In the genomic region with DNA sequence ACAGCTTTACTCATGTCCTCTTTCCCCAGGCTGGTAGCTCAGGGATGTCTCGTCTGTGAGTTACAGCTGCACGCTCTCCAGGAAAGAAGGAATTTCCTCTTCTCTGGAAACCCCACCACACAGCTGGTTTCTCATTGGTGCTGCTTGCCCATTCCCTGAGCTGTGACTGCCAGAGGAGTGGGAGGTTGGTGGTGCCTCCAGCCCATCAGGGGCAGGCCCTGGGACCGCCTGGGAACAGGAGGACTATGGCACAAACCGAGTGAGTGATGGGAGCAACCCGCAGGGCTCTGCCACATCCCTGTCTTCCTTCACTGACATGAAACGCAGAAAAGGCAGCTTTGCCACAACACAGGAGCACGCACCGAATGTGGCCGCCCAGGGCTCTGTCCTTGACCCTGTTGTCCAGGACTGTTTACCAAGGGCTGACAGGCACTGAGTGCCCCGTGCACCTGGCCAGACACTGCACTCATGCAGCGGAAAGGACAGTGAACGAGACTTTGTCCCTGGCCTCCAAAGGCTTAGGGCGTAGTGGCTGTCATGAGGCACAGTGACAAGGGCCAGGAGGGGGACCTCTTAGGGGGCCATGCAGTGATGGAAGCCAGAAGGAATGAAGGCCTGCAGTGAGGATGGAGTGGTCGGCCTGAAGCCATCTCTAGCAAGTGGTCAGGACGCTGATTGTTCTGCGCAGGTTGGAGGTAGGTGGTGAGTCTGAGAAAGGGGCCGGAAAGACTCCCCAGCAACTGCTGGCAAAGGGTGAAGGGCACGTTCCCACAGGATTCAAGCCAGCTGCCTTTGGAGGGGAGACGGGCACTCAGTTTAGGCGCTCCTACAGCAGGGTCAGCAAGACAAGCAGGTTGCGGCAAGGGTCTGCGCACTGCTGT, we compare ENCODE assay signal across 1 cellular context.
TF ChIP-seq lines count a peak whose summit lies in the region.

No MANE protein-coding gene starts in this region.

TF ChIP-seq in liver, 16 proteins besides CTCF, POLR2A, EP300 and RAD21 (continued from another document):
- peak; percentile 94 for TF ChIP-seq SP1 (IDR thresholded peaks at IDR 0.05)
- TF ChIP-seq EGR1 (IDR thresholded peaks at IDR 0.05; ENCODE audit: low read depth in 2 of 2): peak in 1 of 2 donors; percentile 69
- TF ChIP-seq, protein P1, sequence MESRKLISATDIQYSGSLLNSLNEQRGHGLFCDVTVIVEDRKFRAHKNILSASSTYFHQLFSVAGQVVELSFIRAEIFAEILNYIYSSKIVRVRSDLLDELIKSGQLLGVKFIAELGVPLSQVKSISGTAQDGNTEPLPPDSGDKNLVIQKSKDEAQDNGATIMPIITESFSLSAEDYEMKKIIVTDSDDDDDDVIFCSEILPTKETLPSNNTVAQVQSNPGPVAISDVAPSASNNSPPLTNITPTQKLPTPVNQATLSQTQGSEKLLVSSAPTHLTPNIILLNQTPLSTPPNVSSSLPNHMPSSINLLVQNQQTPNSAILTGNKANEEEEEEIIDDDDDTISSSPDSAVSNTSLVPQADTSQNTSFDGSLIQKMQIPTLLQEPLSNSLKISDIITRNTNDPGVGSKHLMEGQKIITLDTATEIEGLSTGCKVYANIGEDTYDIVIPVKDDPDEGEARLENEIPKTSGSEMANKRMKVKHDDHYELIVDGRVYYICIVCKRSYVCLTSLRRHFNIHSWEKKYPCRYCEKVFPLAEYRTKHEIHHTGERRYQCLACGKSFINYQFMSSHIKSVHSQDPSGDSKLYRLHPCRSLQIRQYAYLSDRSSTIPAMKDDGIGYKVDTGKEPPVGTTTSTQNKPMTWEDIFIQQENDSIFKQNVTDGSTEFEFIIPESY (IDR thresholded peaks at IDR 0.05): peak; percentile 63
- TF ChIP-seq JUND (IDR thresholded peaks at IDR 0.05): peak in 1 of 2 donors; percentile 61
- peak; percentile 96 to 99 for TF ChIP-seq HNF4A (conservative IDR thresholded peaks at IDR 0.05)
- peak; percentile 46 for TF ChIP-seq TAF1 (conservative IDR thresholded peaks at IDR 0.05)
- peak; percentile 95 to 99 for TF ChIP-seq RXRA (IDR thresholded peaks at IDR 0.05)
- TF ChIP-seq ATF3 (IDR thresholded peaks at IDR 0.05): no peak
- TF ChIP-seq GABPA (IDR thresholded peaks at IDR 0.05 in 1 of 2, conservative IDR thresholded peaks at IDR 0.05 in 1 of 2): peak in 1 of 2 donors; percentile 86
- no peak for TF ChIP-seq NR2F2 (IDR thresholded peaks at IDR 0.05)
- peak; percentile 90 for TF ChIP-seq HNF4G (IDR thresholded peaks at IDR 0.05)
